In genomic region chr3:125357032-125357658, GRCh38 we compare ENCODE assay signal across 8 cellular contexts. TPM values are rescaled to one million over a fixed set of nuclear protein-coding genes. Genes with fewer than 3 reads are reported as not detected.
DNase-seq lines count a peak whose midpoint lies in the region; TF ChIP-seq lines count a peak whose summit lies in the region.

No MANE protein-coding gene starts in this region.

- H3K79me2 ChIP-seq in fibroblast of lung (ENCODE audit: control insufficient read depth, insufficient read depth, low read length) = peaks cover 90% of the 10 kb centered on the region
- peaks cover 100% of the 10 kb centered on the region for H3K79me2 ChIP-seq in neural progenitor cell (ENCODE audit: low read depth)

- H4K20me1 ChIP-seq in fibroblast of lung (ENCODE audit: control insufficient read depth, extremely low read depth, insufficient read depth, low read length) (no peaks in the 10 kb centered on the region), neural progenitor cell (ENCODE audit: low read depth) (peaks cover 36% of the 10 kb centered on the region)

- WGBS in thymus = 1% methylated on average over 52 of the region's 52 CpGs

- H3K36me3 ChIP-seq in fibroblast of lung (ENCODE audit: control insufficient read depth, insufficient read depth, low read length) (peaks cover 1% of the 10 kb centered on the region), neural progenitor cell (no peaks in the 10 kb centered on the region), thymus (ENCODE audit: control insufficient read depth, insufficient read depth) (no peaks in the 10 kb centered on the region), WERI-Rb-1 (no peaks in the 10 kb centered on the region)

- TF ChIP-seq CTCF in C4-2B (conservative IDR thresholded peaks at IDR 0.05) (no peak), GM20000 (IDR thresholded peaks at IDR 0.05; ENCODE audit: extremely low read depth, missing control alignments) (no peak), NB4 (IDR thresholded peaks at IDR 0.05; ENCODE audit: low read depth, low read length) (no peak), fibroblast of lung (conservative IDR thresholded peaks at IDR 0.05 in 1 of 2, IDR thresholded peaks at IDR 0.05 in 1 of 2; ENCODE audit: low read depth in 1 of 2, low read length in 2 of 2) (no peak), neural progenitor cell (IDR thresholded peaks at IDR 0.05) (no peak), WERI-Rb-1 (IDR thresholded peaks at IDR 0.05; ENCODE audit: low read depth, low read length) (no peak)

- H3K4me3 Mint-ChIP-seq in neural progenitor cell = peak overlapping the region; percentile 64

- peak overlapping the region; percentile 67 for H3K27ac ChIP-seq in C4-2B
- peak overlapping the region; percentile 49 for H3K27ac ChIP-seq in fibroblast of lung (ENCODE audit: insufficient read depth, low read length)
- H3K27ac ChIP-seq in neural progenitor cell = peak overlapping the region; percentile 44
- H3K27ac ChIP-seq in thymus (ENCODE audit: low read depth) = peak overlapping the region; percentile 36
- no peak overlapping the region for H3K27ac ChIP-seq in WERI-Rb-1

- peaks cover 24% of the 10 kb centered on the region for H3K9me3 Mint-ChIP-seq in neural progenitor cell

- no peaks in the 10 kb centered on the region for H3K27me3 ChIP-seq in fibroblast of lung (ENCODE audit: control insufficient read depth, insufficient read depth, low read length)
- no peaks in the 10 kb centered on the region for H3K27me3 ChIP-seq in neural progenitor cell
- H3K27me3 ChIP-seq in thymus (ENCODE audit: control insufficient read depth, insufficient read depth) = no peaks in the 10 kb centered on the region
- H3K27me3 ChIP-seq in WERI-Rb-1 (ENCODE audit: insufficient read depth, low read depth, severe bottlenecking) = no peaks in the 10 kb centered on the region

- H3K4me2 ChIP-seq in fibroblast of lung (ENCODE audit: extremely low read depth, insufficient read depth, low read length) = peak overlapping the region; percentile 64
- peak overlapping the region; percentile 71 for H3K4me2 ChIP-seq in neural progenitor cell

- peak overlapping the region; percentile 64 for H3K9ac ChIP-seq in fibroblast of lung (ENCODE audit: insufficient read depth, low read length)
- H3K9ac ChIP-seq in neural progenitor cell = no peak overlapping the region

- peaks cover 33% of the 10 kb centered on the region for H3K36me3 Mint-ChIP-seq in neural progenitor cell

- DNase-seq in GM20000 (ENCODE audit: low spot score) = peak; percentile 86
- peak; percentile 79 for DNase-seq in NB4 (ENCODE audit: low read depth)
- peak; percentile 43 for DNase-seq in activated T-cell treated with anti-CD3 and anti-CD28 coated beads for 48 hours (ENCODE audit: low read depth)
- DNase-seq in fibroblast of lung (ENCODE audit: low read depth in 2 of 2) = peak; percentile 44 to 62
- DNase-seq in neural progenitor cell (ENCODE audit: low spot score) = peak; percentile 54
- no peak for DNase-seq in WERI-Rb-1

- peaks cover 6% of the 10 kb centered on the region for H3K27me3 Mint-ChIP-seq in neural progenitor cell (ENCODE audit: insufficient read depth, low read depth)

- peaks cover 4% of the 10 kb centered on the region for H3K4me1 Mint-ChIP-seq in neural progenitor cell

- H2AFZ ChIP-seq in fibroblast of lung (ENCODE audit: low read length) (no peak overlapping the region), neural progenitor cell (replicated peaks) (no peak overlapping the region)

- TF ChIP-seq POLR2A in NB4 (IDR thresholded peaks at IDR 0.05; ENCODE audit: extremely low read depth, insufficient read length) = peak; percentile 60

- peaks cover 11% of the 10 kb centered on the region for H3F3A ChIP-seq in neural progenitor cell (ENCODE audit: low read depth)

- H3K9me3 ChIP-seq in fibroblast of lung (ENCODE audit: control insufficient read depth, insufficient read depth, low read depth, low read length) (no peaks in the 10 kb centered on the region), neural progenitor cell (ENCODE audit: low read depth) (no peaks in the 10 kb centered on the region), thymus (ENCODE audit: control insufficient read depth) (no peaks in the 10 kb centered on the region), WERI-Rb-1 (ENCODE audit: severe bottlenecking) (no peaks in the 10 kb centered on the region)

- H3K4me1 ChIP-seq in fibroblast of lung (ENCODE audit: control insufficient read depth, extremely low read depth, insufficient read depth, low read length) (peaks cover 2% of the 10 kb centered on the region), neural progenitor cell (peaks cover 4% of the 10 kb centered on the region), thymus (ENCODE audit: control insufficient read depth, insufficient read depth, low read length) (peaks cover 6% of the 10 kb centered on the region)

- H3K4me3 ChIP-seq in NB4 (ENCODE audit: low read depth, low read length) (peak overlapping the region; percentile 77), fibroblast of lung (replicated peaks in 1 of 4; ENCODE audit: control extremely low read depth in 1 of 4, insufficient read depth in 1 of 4, low read depth in 3 of 4, low read length in 4 of 4) (peak overlapping the region; percentile 49 to 66 (median 62)), neural progenitor cell (peak overlapping the region; percentile 35), thymus (ENCODE audit: low read length) (peak overlapping the region; percentile 67), WERI-Rb-1 (ENCODE audit: low read depth, low read length) (no peak overlapping the region)

- no peak overlapping the region for H3K27ac Mint-ChIP-seq in neural progenitor cell

RNA-seq across cellular contexts. Expression of gene ZNF148, which starts 18.0 kb away (rescaled TPM):
- total RNA-seq in fibroblast of lung = 33.6 and 41.3 TPM in 2 replicates
- 27.7 and 37.7 TPM in 2 replicates for polyA plus RNA-seq in fibroblast of lung
- polyA plus RNA-seq in fibroblast of lung (2012) = 17.4 and 22.4 TPM in 2 replicates
- 17.3 and 23.4 TPM in 2 replicates for polyA minus RNA-seq in fibroblast of lung (ENCODE audit: low replicate concordance)
- total RNA-seq in neural progenitor cell (ENCODE audit: low replicate concordance) = 24.2 and 37.1 TPM in 2 replicates
- 7.6 TPM for polyA plus RNA-seq in thymus
